Comparison of ENCODE assay signal across 22 cellular contexts in genomic region chr1:169013821-169014220, GRCh38.
DNase-seq lines count a peak whose midpoint lies in the region; FAIRE-seq and TF ChIP-seq lines count a peak whose summit lies in the region.
"Had no signal": no experiment of that assay in that cellular context is flagged by ENCODE, and none has a peak within 500 bp of the region (broad histone marks: within the 10 kb centered on the region; RNA-seq: fewer than 3 reads in every experiment).

No MANE protein-coding gene starts in this region.

- H3K4me1 Mint-ChIP-seq in immature natural killer cell: no peaks in the 10 kb centered on the region
- H3K4me1 Mint-ChIP-seq: B cell had no signal

- DNase-seq in GM12891 (ENCODE audit: insufficient read length, low spot score) (no peak), NCI-H524 (lab: John Stamatoyannopoulos, UW) (peak; percentile 3 to 74), NCI-H82 (lab: John Stamatoyannopoulos, UW) (peak; percentile 99), SK-N-DZ (ENCODE audit: low spot score) (peak; percentile 80), vagina (ENCODE audit: extremely low spot score in 2 of 2) (no peak), immature natural killer cell (no peak), HAP-1 (ENCODE audit: low spot score in 2 of 2) (no peak), NCI-H1092 treated with DMSO at 0.1 percent for 48 hours (lab: John Stamatoyannopoulos, UW) (no peak)
- DNase-seq: AML-193; Caco-2; Calu3; CD4-positive, alpha-beta T cell; CD8-positive, alpha-beta T cell; DMS79 treated with DMSO at 0.1 percent for 48 hours; GF-D8 had no signal

- TF ChIP-seq CTCF in vagina (IDR thresholded peaks at IDR 0.05): no peak

- H3K36me3 Mint-ChIP-seq in immature natural killer cell: peaks cover 0 to 4% (median 0%) of the 10 kb centered on the region in 3 donors
- H3K36me3 Mint-ChIP-seq: CD8-positive, alpha-beta T cell had no signal

- intact Hi-C loops in vagina (cut with DNase I): no loop called here

- no peaks in the 10 kb centered on the region for H3K9me3 Mint-ChIP-seq in immature natural killer cell
- H3K9me3 Mint-ChIP-seq: CD4-positive, alpha-beta T cell; CD8-positive, alpha-beta T cell had no signal

- H3K36me3 ChIP-seq in vagina: no peaks in the 10 kb centered on the region
- no peaks in the 10 kb centered on the region for H3K36me3 ChIP-seq in HAP-1 (replicated peaks)
- H3K36me3 ChIP-seq: BLaER1 treated with 17β-estradiol and CSF1 and Interleukin-3, amounts not matched to agents 10 nM and 100 nM had no signal

- H3K9me3 ChIP-seq in vagina (no peaks in the 10 kb centered on the region), HAP-1 (no peaks in the 10 kb centered on the region)
- H3K9me3 ChIP-seq: A549; BLaER1 treated with 17β-estradiol and CSF1 and Interleukin-3, amounts not matched to agents 10 nM and 100 nM; Caco-2 had no signal

- no peak overlapping the region for H3K4me3 Mint-ChIP-seq in immature natural killer cell
- H3K4me3 Mint-ChIP-seq: B cell; CD4-positive, alpha-beta T cell; CD8-positive, alpha-beta T cell had no signal

- FAIRE-seq in GM12891 (lab: Jason Lieb, UNC): peak; percentile 16
- FAIRE-seq: A549, D721Med, G401.6 had no signal

- in situ Hi-C loops in HAP-1 (cut with MboI; ENCODE audit: low sequenced_read_pairs): loop anchor here (25.0 kb wide), 1 partner anchor 98 kb away; the partner anchor contains the start of gene ATP1B1

- H3K27ac ChIP-seq in vagina: no peak overlapping the region
- H3K27ac ChIP-seq: 22Rv1; A549; BLaER1 treated with 17β-estradiol and CSF1 and Interleukin-3, amounts not matched to agents 10 nM and 100 nM; C4-2B had no signal

- TF ChIP-seq POLR2A in GM12891 (IDR thresholded peaks at IDR 0.05; ENCODE audit: low read depth, low read length): no peak
- TF ChIP-seq POLR2A in vagina (IDR thresholded peaks at IDR 0.05): no peak

- no peak overlapping the region for H3K4me3 ChIP-seq in vagina
- no peak overlapping the region for H3K4me3 ChIP-seq in HAP-1
- H3K4me3 ChIP-seq: A549; BLaER1 treated with 17β-estradiol and CSF1 and Interleukin-3, amounts not matched to agents 10 nM and 100 nM had no signal

- H3K27me3 Mint-ChIP-seq in immature natural killer cell (ENCODE audit: low read depth in 3 of 3): peaks cover 0 to 4% (median 0%) of the 10 kb centered on the region in 3 donors
- H3K27me3 Mint-ChIP-seq: CD4-positive, alpha-beta T cell had no signal

- H3K27me3 ChIP-seq in vagina (no peaks in the 10 kb centered on the region), HAP-1 (ENCODE audit: low read depth) (no peaks in the 10 kb centered on the region)
- H3K27me3 ChIP-seq: BLaER1 treated with 17β-estradiol and CSF1 and Interleukin-3, amounts not matched to agents 10 nM and 100 nM had no signal

- no peaks in the 10 kb centered on the region for H3K4me1 ChIP-seq in vagina
- no peaks in the 10 kb centered on the region for H3K4me1 ChIP-seq in HAP-1
- H3K4me1 ChIP-seq: A549; BLaER1 treated with 17β-estradiol and CSF1 and Interleukin-3, amounts not matched to agents 10 nM and 100 nM; Caco-2 had no signal

- no peak overlapping the region for H3K27ac Mint-ChIP-seq in immature natural killer cell
- H3K27ac Mint-ChIP-seq: B cell; CD4-positive, alpha-beta T cell; CD8-positive, alpha-beta T cell had no signal

TF ChIP-seq in GM12891, 5 proteins besides CTCF, POLR2A, EP300 and RAD21:
- TF ChIP-seq SPI1 (IDR thresholded peaks at IDR 0.05; ENCODE audit: low read depth, low read length) (no peak), TAF1 (IDR thresholded peaks at IDR 0.05; ENCODE audit: low read depth, low read length) (no peak), POLR2AphosphoS5 (IDR thresholded peaks at IDR 0.05; ENCODE audit: low read depth, low read length) (no peak), POU2F2 (IDR thresholded peaks at IDR 0.05; ENCODE audit: low read depth, low read length) (no peak)

Comparison
In these comparisons a context has a peak if more than half of its experiments do, and no peak if none do; other contexts are left out.
1. DNase-seq: peak in NCI-H524 (2 of 2), NCI-H82 (single experiment) and SK-N-DZ (single experiment); none in GM12891 (single experiment), vagina (0 of 2), immature natural killer cell (0 of 3), HAP-1 (0 of 2) and NCI-H1092 treated with DMSO at 0.1 percent for 48 hours (single experiment).